Comparison of ENCODE assay signal across 16 cellular contexts in the genomic region with DNA sequence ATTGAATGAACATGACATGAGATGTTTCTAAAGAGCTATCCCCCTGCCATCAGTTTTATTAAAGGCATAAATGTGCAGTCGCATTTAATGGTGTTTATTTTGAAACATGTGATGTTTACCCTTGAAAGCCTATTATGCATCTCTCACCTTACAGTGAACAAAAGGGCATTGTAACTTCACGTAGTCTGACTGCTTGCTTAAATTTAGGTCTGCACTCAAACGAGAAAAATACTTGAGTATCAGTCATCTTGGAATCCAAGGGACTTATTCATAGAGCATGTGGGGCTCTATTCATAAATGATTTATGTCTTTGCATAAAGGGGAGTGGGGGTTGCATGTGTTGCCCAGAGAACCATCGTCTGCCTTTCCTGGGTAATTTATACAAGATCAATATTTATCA.
"Had no signal": no experiment of that assay in that cellular context is flagged by ENCODE, and none has a peak within 500 bp of the region (broad histone marks: within the 10 kb centered on the region; RNA-seq: fewer than 3 reads in every experiment).

No MANE protein-coding gene starts in this region.

- H3K4me3 ChIP-seq: right atrium auricular region, stomach, thoracic aorta had no signal

- H3K27ac ChIP-seq: right atrium auricular region, stomach, thoracic aorta had no signal

- H3K4me1 Mint-ChIP-seq: brain, WTC11 had no signal

- H3K27me3 Mint-ChIP-seq: brain; dendritic cell treated with granulocyte-macrophage colony-stimulating factor and Interleukin-4, amounts not matched to agents 40 ng/mL and 50 ng/mL, for 4 days had no signal

- H3K36me3 ChIP-seq: right atrium auricular region, stomach, thoracic aorta had no signal

- H3K27me3 ChIP-seq: right atrium auricular region, stomach had no signal

- H3K27ac Mint-ChIP-seq: activated naive CD4-positive, alpha-beta T cell treated with anti-CD3 and anti-CD28 coated beads, Interleukin-2, amount 50 U/mL, for 72 hours; brain; dendritic cell treated with granulocyte-macrophage colony-stimulating factor and Interleukin-4, amounts not matched to agents 40 ng/mL and 50 ng/mL, for 4 days; effector memory CD8-positive, alpha-beta T cell; naive thymus-derived CD4-positive, alpha-beta T cell; WTC11 had no signal

- H3K4me3 Mint-ChIP-seq: brain; dendritic cell treated with granulocyte-macrophage colony-stimulating factor and Interleukin-4, amounts not matched to agents 40 ng/mL and 50 ng/mL, for 4 days; effector memory CD8-positive, alpha-beta T cell; naive thymus-derived CD4-positive, alpha-beta T cell; WTC11 had no signal

- H3K9me3 ChIP-seq: thoracic aorta had no signal

- DNase-seq: activated CD4-positive, alpha-beta T cell treated with anti-CD3 and anti-CD28 coated beads, Interleukin-2, amount 50 U/mL, for 1 hour; activated T-cell treated with anti-CD3 and anti-CD28 coated beads, Interleukin-2, amount 50 U/mL, for 1 hour; amygdala; effector memory CD8-positive, alpha-beta T cell; erythroblast; left cardiac atrium; naive thymus-derived CD4-positive, alpha-beta T cell; posterior cingulate gyrus; small intestine; stomach had no signal

- ATAC-seq: activated naive CD4-positive, alpha-beta T cell treated with anti-CD3 and anti-CD28 coated beads, Interleukin-2, amount 50 U/mL, for 72 hours; effector memory CD8-positive, alpha-beta T cell; left cardiac atrium; naive thymus-derived CD4-positive, alpha-beta T cell; WTC11 had no signal

- H3K4me1 ChIP-seq: right atrium auricular region, stomach had no signal
